Comparison of ENCODE assay signal across 21 cellular contexts in the genomic region with DNA sequence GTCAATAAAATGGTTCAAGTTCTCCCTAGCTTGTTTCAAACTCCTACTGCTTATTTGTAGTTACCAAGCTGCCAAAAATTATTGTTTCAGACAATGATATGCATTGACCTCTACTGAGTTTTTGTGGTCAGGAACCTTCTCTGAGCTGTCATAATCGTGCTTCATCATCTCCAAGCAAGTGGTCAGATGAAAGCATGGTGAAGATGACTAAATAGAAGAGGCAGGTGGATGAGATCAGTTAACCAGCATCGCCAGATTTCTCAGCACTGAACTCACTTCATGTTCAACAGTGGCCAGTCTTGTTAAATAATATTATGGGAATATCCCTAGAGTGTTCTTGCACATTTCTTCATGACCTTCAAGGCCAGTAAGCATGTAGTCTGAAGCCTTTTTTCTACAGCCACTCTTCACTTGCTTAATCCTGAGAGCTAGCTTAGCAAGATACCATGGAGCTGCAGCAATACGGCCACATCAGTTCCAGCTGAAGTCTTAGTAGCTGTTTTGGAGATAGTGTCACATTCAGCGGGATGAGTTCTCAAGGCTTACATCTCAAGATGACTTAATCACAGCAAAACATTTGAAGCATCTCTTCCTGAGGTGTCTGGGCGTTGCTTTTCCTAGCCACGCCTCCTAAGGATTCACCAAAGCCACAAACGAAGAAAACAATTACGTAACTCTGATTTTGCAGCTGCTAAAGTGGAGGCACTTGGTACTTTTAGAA.
DNase-seq lines count a peak whose midpoint lies in the region; ATAC-seq and TF ChIP-seq lines count a peak whose summit lies in the region.
"Had no signal": no experiment of that assay in that cellular context is flagged by ENCODE, and none has a peak within 500 bp of the region (broad histone marks: within the 10 kb centered on the region; RNA-seq: fewer than 3 reads in every experiment).

No MANE protein-coding gene starts in this region.

- H3K9me3 ChIP-seq in mammary epithelial cell (replicated peaks; ENCODE audit: insufficient read depth, low read length) (no peaks in the 10 kb centered on the region), trophoblast cell (ENCODE audit: insufficient read depth, low read depth, low read length) (no peaks in the 10 kb centered on the region)
- H3K9me3 ChIP-seq: lower lobe of right lung, pancreas, uterus had no signal

- no peak overlapping the region for H4K8ac ChIP-seq in trophoblast cell (ENCODE audit: low read depth, low read length)

- H3K4me3 ChIP-seq in mammary epithelial cell (replicated peaks in 1 of 3; ENCODE audit: insufficient read depth in 1 of 3, low read depth in 2 of 3, low read length in 3 of 3) (no peak overlapping the region), trophoblast cell (ENCODE audit: low read depth, low read length) (no peak overlapping the region)
- H3K4me3 ChIP-seq: lower lobe of right lung, pancreas, uterus had no signal

- H3K9ac ChIP-seq in mammary epithelial cell (ENCODE audit: insufficient read depth, low read length) (no peak overlapping the region), trophoblast cell (ENCODE audit: low read length) (no peak overlapping the region)

- H3K4me2 ChIP-seq in mammary epithelial cell (ENCODE audit: insufficient read depth, low read depth, low read length) (no peak overlapping the region), trophoblast cell (ENCODE audit: low read length) (no peak overlapping the region)

- no peak overlapping the region for H2BK5ac ChIP-seq in trophoblast cell (ENCODE audit: low read depth, low read length, poor library complexity)

- no peak overlapping the region for H4K12ac ChIP-seq in trophoblast cell (ENCODE audit: low read depth, low read length)

- no peak overlapping the region for H3K14ac ChIP-seq in trophoblast cell (ENCODE audit: low read length)

- no peaks in the 10 kb centered on the region for H3K79me2 ChIP-seq in mammary epithelial cell (ENCODE audit: insufficient read depth, low read length)
- H3K79me2 ChIP-seq in trophoblast cell (ENCODE audit: control insufficient read depth, insufficient read depth, low read length, poor library complexity) = no peaks in the 10 kb centered on the region

- no peaks in the 10 kb centered on the region for H4K20me1 ChIP-seq in mammary epithelial cell (ENCODE audit: insufficient read depth, low read length)

- CTCF ChIA-PET in mammary epithelial cell (lab: Charles Lee; ENCODE audit: low non-redundant PET) = no interaction called here

- WGBS in mammary epithelial cell (ENCODE audit: low coverage, missing lambda C conversion rate) = 65% methylated on average over 8 of the region's 8 CpGs
- no CpG with 5 or more reads among the region's 8 CpGs for WGBS in trophoblast cell (ENCODE audit: extremely low coverage, insufficient coverage, insufficient read length)

- no peak overlapping the region for H2BK12ac ChIP-seq in trophoblast cell (ENCODE audit: low read length)

- no peak for TF ChIP-seq CTCF in mammary epithelial cell (conservative IDR thresholded peaks at IDR 0.05 in 1 of 2, IDR thresholded peaks at IDR 0.05 in 1 of 2; ENCODE audit: extremely low read depth in 1 of 2, insufficient read depth in 1 of 2, low read depth in 1 of 2, low read length in 2 of 2)

- H2AFZ ChIP-seq in mammary epithelial cell (ENCODE audit: low read depth, low read length) = no peak overlapping the region
- no peak overlapping the region for H2AFZ ChIP-seq in trophoblast cell (ENCODE audit: insufficient read depth, low read length, poor library complexity)

- intact Hi-C loops in mammary epithelial cell (cut with micrococcal nuclease) = no loop called here

- no peaks in the 10 kb centered on the region for H3K27me3 ChIP-seq in mammary epithelial cell (ENCODE audit: insufficient read depth, low read length)
- H3K27me3 ChIP-seq in trophoblast cell (ENCODE audit: insufficient read depth, low read length) = no peaks in the 10 kb centered on the region
- H3K27me3 ChIP-seq: pancreas, uterus had no signal

- H2AK5ac ChIP-seq in trophoblast cell (ENCODE audit: low read length) = no peak overlapping the region

- BruUV-seq in mammary epithelial cell (replicated peaks; lab: Mats Ljungman, UMichigan) = no TSS peak

- dilution Hi-C loops in mammary epithelial cell (cut with HindIII; ENCODE audit: low sequenced_read_pairs) = no loop called here

- H3K4me1 ChIP-seq in mammary epithelial cell (ENCODE audit: insufficient read depth, low read length) (no peaks in the 10 kb centered on the region), trophoblast cell (ENCODE audit: control insufficient read depth in 1 of 2, insufficient read depth in 2 of 2, low read length in 2 of 2) (no peaks in the 10 kb centered on the region)
- H3K4me1 ChIP-seq: pancreas, uterus had no signal

- H2BK120ac ChIP-seq in trophoblast cell (ENCODE audit: insufficient read depth, low read length, poor library complexity) = no peak overlapping the region

- H3K79me1 ChIP-seq in trophoblast cell (ENCODE audit: low read length) = no peaks in the 10 kb centered on the region

- H3K4ac ChIP-seq in trophoblast cell (ENCODE audit: low read depth, low read length) = no peak overlapping the region

- H3K36me3 ChIP-seq in mammary epithelial cell (ENCODE audit: insufficient read depth, low read length) = no peaks in the 10 kb centered on the region
- no peaks in the 10 kb centered on the region for H3K36me3 ChIP-seq in trophoblast cell (ENCODE audit: control insufficient read depth in 1 of 2, insufficient read depth in 2 of 2, low read length in 2 of 2)
- H3K36me3 ChIP-seq: lower lobe of right lung, pancreas, uterus had no signal

- H3K23ac ChIP-seq in trophoblast cell (ENCODE audit: low read length) = no peak overlapping the region

- DNase-seq in GM04503 (ENCODE audit: low read depth) (peak; percentile 67), NCI-H226 (peak; percentile 95), mammary epithelial cell (peak; percentile 56), trophoblast cell (peak; percentile 83 to 94)
- DNase-seq: activated CD4-positive, alpha-beta memory T cell treated with anti-CD3 and anti-CD28 coated beads for 36 hours; activated T-cell treated with anti-CD3 and anti-CD28 coated beads, Interleukin-2, amount 50 U/mL, for 1 hour; dermis blood vessel endothelial cell; glutamatergic neuron; lower lobe of right lung; MM.1S; naive thymus-derived CD4-positive, alpha-beta T cell; NCI-H187 treated with DMSO at 0.1 percent for 48 hours; NCI-H446; pancreas; stimulated activated CD4-positive, alpha-beta T cell treated with anti-CD3 and anti-CD28 coated beads, Interleukin-4, amount 100 ng/mL, for 24 hours; uterus had no signal

- ATAC-seq in GM21515 (IDR thresholded peaks at IDR 0.05; ENCODE audit: unreplicated experiment) = no peak
- no peak for ATAC-seq in activated CD4-positive, CD25-positive, alpha-beta regulatory T cell treated with anti-CD3 and anti-CD28 coated beads, Interleukin-2, amount 50 U/mL, for 24 hours
- ATAC-seq in HG02571 (IDR thresholded peaks at IDR 0.05; ENCODE audit: unreplicated experiment) = no peak
- ATAC-seq in GM18870 (IDR thresholded peaks at IDR 0.05; ENCODE audit: unreplicated experiment) = no peak
- ATAC-seq: lower lobe of right lung; naive thymus-derived CD4-positive, alpha-beta T cell; pancreas had no signal

- no peak overlapping the region for H3K27ac ChIP-seq in mammary epithelial cell (ENCODE audit: insufficient read depth, low read depth, low read length)
- no peak overlapping the region for H3K27ac ChIP-seq in trophoblast cell (ENCODE audit: low read depth, low read length)
- H3K27ac ChIP-seq: epithelial cell of prostate, lower lobe of right lung, pancreas, uterus had no signal

- no peak overlapping the region for H4K91ac ChIP-seq in trophoblast cell (ENCODE audit: low read depth, low read length)

- in situ Hi-C loops in mammary epithelial cell (cut with MboI; ENCODE audit: low sequenced_read_pairs in 2 of 2) = no loop called here

- no peak overlapping the region for H3K18ac ChIP-seq in trophoblast cell (ENCODE audit: low read length)
